ENCODE assay signal across 8 cellular contexts in genomic region chr19:42563352-42564210, GRCh38. TPM values are rescaled to one million over a fixed set of nuclear protein-coding genes. Genes with fewer than 3 reads are reported as not detected.
DNase-seq lines count a peak whose midpoint lies in the region; ATAC-seq, FAIRE-seq and TF ChIP-seq lines count a peak whose summit lies in the region.

No MANE protein-coding gene starts in this region.

- H3K4me1 Mint-ChIP-seq in activated CD4-positive, alpha-beta T cell treated with anti-CD3 and anti-CD28 coated beads, Interleukin-2, amount 10 ng/mL, durations not matched to agents 7 days and 5 days, result no peaks in the 10 kb centered on the region

- H3K27ac ChIP-seq in C4-2B (no peak overlapping the region), pancreas (no peak overlapping the region)

- no peak overlapping the region for H3K27ac Mint-ChIP-seq in activated CD4-positive, alpha-beta T cell treated with anti-CD3 and anti-CD28 coated beads, Interleukin-2, amount 10 ng/mL, durations not matched to agents 7 days and 5 days

- CTCF ChIA-PET in activated CD4-positive, alpha-beta T cell treated with anti-CD3 and anti-CD28 coated beads, Interleukin-2, amount 10 ng/mL, durations not matched to agents 7 days and 5 days (lab: Charles Lee), result interaction anchor here (0.6 to 1.6 kb wide), 3 partner anchors 114 to 836 kb away, joined by 3 to 6 read pairs (median 5); no protein-coding TSS in a partner anchor

- 9 to 17% methylated on average over 7 of the region's 7 CpGs for WGBS in pancreas, 2 donors

- no peak for TF ChIP-seq POLR2A in GM12891 (IDR thresholded peaks at IDR 0.05; ENCODE audit: low read depth, low read length)

- H3K4me1 ChIP-seq in pancreas, result peaks cover 0 to 3% (median 0%) of the 10 kb centered on the region in 3 donors

- H3K36me3 Mint-ChIP-seq in activated CD4-positive, alpha-beta T cell treated with anti-CD3 and anti-CD28 coated beads, Interleukin-2, amount 10 ng/mL, durations not matched to agents 7 days and 5 days (ENCODE audit: low read depth), result no peaks in the 10 kb centered on the region

- intact Hi-C loops in pancreas (cut with DNase I), result no loop called here

- no peak overlapping the region for H3K4me3 Mint-ChIP-seq in activated CD4-positive, alpha-beta T cell treated with anti-CD3 and anti-CD28 coated beads, Interleukin-2, amount 10 ng/mL, durations not matched to agents 7 days and 5 days

- peak; percentile 66 for TF ChIP-seq CTCF in C4-2B (conservative IDR thresholded peaks at IDR 0.05)
- TF ChIP-seq CTCF in pancreas (IDR thresholded peaks at IDR 0.05), result peak; percentile 24 to 51 (median 49)

- H3K27me3 Mint-ChIP-seq in activated CD4-positive, alpha-beta T cell treated with anti-CD3 and anti-CD28 coated beads, Interleukin-2, amount 10 ng/mL, durations not matched to agents 7 days and 5 days, result peaks cover 11% of the 10 kb centered on the region

- peak; percentile 33 for DNase-seq in GM12891 (ENCODE audit: insufficient read length, low spot score)
- peak; percentile 28 for DNase-seq in NCI-H146 treated with DMSO at 0.1 percent for 48 hours (lab: John Stamatoyannopoulos, UW; ENCODE audit: unreplicated experiment)
- peak; percentile 25 for DNase-seq in activated CD4-positive, alpha-beta T cell treated with anti-CD3 and anti-CD28 coated beads, Interleukin-2, amount 10 ng/mL, durations not matched to agents 7 days and 5 days
- peak; percentile 63 for DNase-seq in germinal center (ENCODE audit: low spot score)
- DNase-seq in pancreas, result peak in 2 of 6 donors; percentile 13 to 33
- no peak for DNase-seq in NK-92 (lab: John Stamatoyannopoulos, UW; ENCODE audit: unreplicated experiment)
- DNase-seq in NCI-H128 (lab: John Stamatoyannopoulos, UW; ENCODE audit: unreplicated experiment), result no peak

- FAIRE-seq in GM12891 (lab: Jason Lieb, UNC) (peak; percentile 90), pancreas (lab: Jason Lieb, UNC) (no peak)

- H3K4me3 ChIP-seq in pancreas, result no peak overlapping the region

- H3K9me3 ChIP-seq in pancreas, result no peaks in the 10 kb centered on the region

- H3K36me3 ChIP-seq in pancreas, result no peaks in the 10 kb centered on the region

- no peaks in the 10 kb centered on the region for H3K9me3 Mint-ChIP-seq in activated CD4-positive, alpha-beta T cell treated with anti-CD3 and anti-CD28 coated beads, Interleukin-2, amount 10 ng/mL, durations not matched to agents 7 days and 5 days

- POLR2A ChIA-PET in activated CD4-positive, alpha-beta T cell treated with anti-CD3 and anti-CD28 coated beads, Interleukin-2, amount 10 ng/mL, durations not matched to agents 7 days and 5 days (lab: Charles Lee), result no interaction called here

- H3K27me3 ChIP-seq in pancreas, result no peaks in the 10 kb centered on the region

- peak; percentile 60 to 92 (median 86) for ATAC-seq in pancreas

TF ChIP-seq in GM12891, 5 proteins besides CTCF, POLR2A, EP300 and RAD21:
- no peak for TF ChIP-seq POU2F2 (IDR thresholded peaks at IDR 0.05; ENCODE audit: low read depth, low read length)
- TF ChIP-seq PAX5 (IDR thresholded peaks at IDR 0.05; ENCODE audit: insufficient read depth, low read length, severe bottlenecking), result no peak
- TF ChIP-seq SPI1 (IDR thresholded peaks at IDR 0.05; ENCODE audit: low read depth, low read length), result no peak
- TF ChIP-seq POLR2AphosphoS5 (IDR thresholded peaks at IDR 0.05; ENCODE audit: low read depth, low read length), result no peak
- TF ChIP-seq TAF1 (IDR thresholded peaks at IDR 0.05; ENCODE audit: low read depth, low read length), result no peak

RNA-seq across cellular contexts. Expression of gene CEACAM8, which starts 31.1 kb away (rescaled TPM):
- polyA plus RNA-seq in GM12891 (2012; ENCODE audit: low read depth, missing spikeins), result not detected
- not detected for total RNA-seq in activated CD4-positive, alpha-beta T cell treated with anti-CD3 and anti-CD28 coated beads, Interleukin-2, amount 10 ng/mL, durations not matched to agents 7 days and 5 days
- total RNA-seq in pancreas, result not detected
- polyA plus RNA-seq in pancreas, result not detected

RNA-seq across cellular contexts. Expression of gene CEACAM1, which starts 35.3 kb away (rescaled TPM):
- polyA plus RNA-seq in GM12891 (2012; ENCODE audit: low read depth, missing spikeins), result 6.1 TPM
- 10 to 100 TPM; 21.0 to 22.2 TPM for total RNA-seq in activated CD4-positive, alpha-beta T cell treated with anti-CD3 and anti-CD28 coated beads, Interleukin-2, amount 10 ng/mL, durations not matched to agents 7 days and 5 days
- total RNA-seq in pancreas, result 1 to 10 TPM; 1.3 to 7.0 (median 1.7) TPM
- 1 to 10 TPM; 2.1 to 7.2 TPM for polyA plus RNA-seq in pancreas

Comparison
In these comparisons a context has a peak if more than half of its experiments do, and no peak if none do; other contexts are left out.
1. DNase-seq: peak in GM12891 (single experiment), NCI-H146 treated with DMSO at 0.1 percent for 48 hours (single experiment), activated CD4-positive, alpha-beta T cell treated with anti-CD3 and anti-CD28 coated beads, Interleukin-2, amount 10 ng/mL, durations not matched to agents 7 days and 5 days (single experiment) and germinal center (single experiment); none in NK-92 (single experiment) and NCI-H128 (single experiment).